11 cellular contexts compared by ENCODE assay signal in genomic region chr1:208047476-208047934, GRCh38.
DNase-seq lines count a peak whose midpoint lies in the region; ATAC-seq and TF ChIP-seq lines count a peak whose summit lies in the region.
"Had no signal": no experiment of that assay in that cellular context is flagged by ENCODE, and none has a peak within 500 bp of the region (broad histone marks: within the 10 kb centered on the region; RNA-seq: fewer than 3 reads in every experiment).

No MANE protein-coding gene starts in this region.

- H3K36me3 ChIP-seq in transverse colon = peaks cover 0 to 15% (median 7%) of the 10 kb centered on the region in 4 donors
- no peaks in the 10 kb centered on the region for H3K36me3 ChIP-seq in H7 (replicated peaks; ENCODE audit: control insufficient read depth, insufficient read depth, low read length)

- H3K9me3 ChIP-seq in transverse colon = no peaks in the 10 kb centered on the region

- H3K4me1 ChIP-seq in foreskin keratinocyte (peaks cover 23% of the 10 kb centered on the region), transverse colon (peaks cover 0 to 33% (median 7%) of the 10 kb centered on the region in 4 donors)

- WGBS in transverse colon (ENCODE audit: low coverage in 1 of 2), 2 donors = 71% methylated on average over 6 of the region's 6 CpGs; no CpG with 5 or more reads in 1 of the 2 donors

- TF ChIP-seq CTCF in brain (conservative IDR thresholded peaks at IDR 0.05) (no peak), foreskin keratinocyte (conservative IDR thresholded peaks at IDR 0.05) (no peak), transverse colon (IDR thresholded peaks at IDR 0.05) (no peak)

- H3K36me3 Mint-ChIP-seq in brain = peaks cover 77% of the 10 kb centered on the region

- no peak for TF ChIP-seq EP300 in transverse colon (IDR thresholded peaks at IDR 0.05; ENCODE audit: low read depth)

- DNase-seq in foreskin keratinocyte (peak; percentile 64 to 73), myocyte (ENCODE audit: low read depth) (peak; percentile 61), transverse colon (peak; percentile 61), NCI-H2081 (lab: John Stamatoyannopoulos, UW) (no peak), H7 (no peak)
- DNase-seq: activated CD4-positive, CD25-positive, alpha-beta regulatory T cell treated with anti-CD3 and anti-CD28 coated beads, Interleukin-2, amount 50 U/mL, for 72 hours; activated naive CD4-positive, alpha-beta T cell treated with Interleukin-2 at 50 U/mL for 16 hours; DND-41 had no signal

- ATAC-seq in foreskin keratinocyte = peak; percentile 45
- ATAC-seq in GM19351 (IDR thresholded peaks at IDR 0.05; ENCODE audit: unreplicated experiment) = no peak
- ATAC-seq in GM18520 (IDR thresholded peaks at IDR 0.05; ENCODE audit: unreplicated experiment) = no peak

- no peak for TF ChIP-seq POLR2A in transverse colon (IDR thresholded peaks at IDR 0.05)

- peak overlapping the region; percentile 59 to 91 (median 85) for H3K27ac Mint-ChIP-seq in brain

- H3K4me3 Mint-ChIP-seq in brain = peak overlapping the region in 2 of 5 experiments; percentile 17 to 22

- H3K27ac ChIP-seq in foreskin keratinocyte = no peak overlapping the region
- peak overlapping the region; percentile 64 to 70 (median 68) for H3K27ac ChIP-seq in transverse colon

- H3K9me3 Mint-ChIP-seq in brain = no peaks in the 10 kb centered on the region

- H3K4me1 Mint-ChIP-seq in brain = peaks cover 64% of the 10 kb centered on the region

- H3K4me3 ChIP-seq in transverse colon (no peak overlapping the region), H7 (ENCODE audit: insufficient read depth, low read depth, low read length) (no peak overlapping the region)

- peaks cover 5% of the 10 kb centered on the region for H3K27me3 Mint-ChIP-seq in brain

- no peaks in the 10 kb centered on the region for H3K27me3 ChIP-seq in foreskin keratinocyte
- H3K27me3 ChIP-seq in transverse colon = no peaks in the 10 kb centered on the region
- no peaks in the 10 kb centered on the region for H3K27me3 ChIP-seq in H7 (ENCODE audit: control insufficient read depth, insufficient read depth, low read length)

- intact Hi-C loops in transverse colon (cut with DNase I; ENCODE audit: low total_unique reads) = no loop called here

- in situ Hi-C loops in transverse colon (cut with MboI; ENCODE audit: low pct_ligation_motif_present in 1 of 4, low pct_unique_long_range_greater_than_20kb in 1 of 4, low sequenced_read_pairs in 3 of 4) = no loop called here

Comparison
In these comparisons a context has a peak if more than half of its experiments do, and no peak if none do; other contexts are left out.
1. DNase-seq: peak in foreskin keratinocyte (2 of 2), myocyte (single experiment) and transverse colon (single experiment); none in NCI-H2081 (0 of 2) and H7 (single experiment).